ENCODE assay signal across 26 cellular contexts in genomic region chr2:24514820-24515219, GRCh38.
"Had no signal": no experiment of that assay in that cellular context is flagged by ENCODE, and none has a peak within 500 bp of the region (broad histone marks: within the 10 kb centered on the region; RNA-seq: fewer than 3 reads in every experiment).

No MANE protein-coding gene starts in this region.

- ATAC-seq: stimulated activated naive B cell treated with anti-CD40 and anti-IgM and Interleukin-4, amounts not matched to agents 10 μg/mL and 1 μg/mL and 100 μg/mL, for 72 hours; stimulated activated naive CD8-positive, alpha-beta T cell treated with anti-CD3 and anti-CD28 coated beads, Interleukin-15, amount 100 ng/mL, for 72 hours; upper lobe of right lung had no signal

- H3K9me3 ChIP-seq: stomach, suprapubic skin, testis, thoracic aorta, thyroid gland, tibial artery, tibial nerve, upper lobe of left lung, upper lobe of right lung, uterus, vagina had no signal

- H3K36me3 ChIP-seq: stomach, suprapubic skin, thoracic aorta, thyroid gland, tibial artery, tibial nerve, transverse colon, upper lobe of left lung, upper lobe of right lung, uterus, vagina had no signal

- H3K9me3 Mint-ChIP-seq: stimulated activated effector memory CD8-positive, alpha-beta T cell treated with anti-CD3 and anti-CD28 coated beads, Interleukin-12 subunit alpha, Interleukin-12 subunit beta, amount 100 ng/mL, for 72 hours; stimulated activated naive CD8-positive, alpha-beta T cell treated with anti-CD3 and anti-CD28 coated beads, Interleukin-15, amount 100 ng/mL, for 72 hours; stimulated activated naive CD8-positive, alpha-beta T cell treated with anti-CD3 and anti-CD28 coated beads, Interleukin-15, Interleukin-2, amounts not matched to agents 100 ng/mL and 50 ng/mL, for 24 hours; type B pancreatic cell had no signal

- H3K27ac Mint-ChIP-seq: stimulated activated effector memory CD8-positive, alpha-beta T cell treated with anti-CD3 and anti-CD28 coated beads, Interleukin-12 subunit alpha, Interleukin-12 subunit beta, amount 100 ng/mL, for 72 hours; stimulated activated naive B cell treated with anti-CD40 and anti-IgM and Interleukin-4, amounts not matched to agents 10 μg/mL and 1 μg/mL and 100 μg/mL, for 72 hours; stimulated activated naive CD8-positive, alpha-beta T cell treated with anti-CD3 and anti-CD28 coated beads, Interleukin-15, amount 100 ng/mL, for 72 hours had no signal

- H3K27ac ChIP-seq: stomach, suprapubic skin, testis, thoracic aorta, thyroid gland, tibial artery, tibial nerve, transverse colon, upper lobe of left lung, upper lobe of right lung, uterus, vagina had no signal

- H3K27me3 ChIP-seq: stomach, suprapubic skin, testis, thyroid gland, tibial artery, tibial nerve, transverse colon, upper lobe of left lung, upper lobe of right lung, uterus, vagina had no signal

- DNase-seq: stimulated activated CD4-positive, alpha-beta T cell treated with anti-CD3 and anti-CD28 coated beads, Interleukin-2, amount 100 ng/mL, for 48 hours; stimulated activated CD4-positive, alpha-beta T cell treated with anti-CD3 and anti-CD28 coated beads, Interleukin-4, amount 100 ng/mL, for 1 hour; stimulated activated CD4-positive, alpha-beta T cell treated with anti-CD3 and anti-CD28 coated beads, Interleukin-4, amount 100 ng/mL, for 24 hours; stimulated activated CD4-positive, alpha-beta T cell treated with anti-CD3 and anti-CD28 coated beads, Interleukin-4, amount 100 ng/mL, for 4 hours; stimulated activated CD8-positive, alpha-beta memory T cell treated with anti-CD3 and anti-CD28 coated beads, Interleukin-4, amount 100 ng/mL, for 48 hours; stimulated activated naive B cell treated with anti-CD40 and anti-IgM and Interleukin-4, amounts not matched to agents 10 μg/mL and 1 μg/mL and 100 μg/mL, for 72 hours; stimulated activated naive CD4-positive, alpha-beta T cell; stimulated activated naive CD4-positive, alpha-beta T cell treated with Interleukin-2 at 50 U/mL for 16 hours; stimulated activated naive CD8-positive, alpha-beta T cell treated with anti-CD3 and anti-CD28 coated beads, Interleukin-15, amount 100 ng/mL, for 72 hours; stomach; substantia nigra; testis; thyroid gland; tibial artery; transverse colon; upper lobe of left lung; upper lobe of right lung; uterus had no signal

- FAIRE-seq: urothelium cell line had no signal

- H3K27me3 Mint-ChIP-seq: stimulated activated naive B cell treated with anti-CD40 and anti-IgM and Interleukin-4, amounts not matched to agents 10 μg/mL and 1 μg/mL and 100 μg/mL, for 72 hours; stimulated activated naive CD8-positive, alpha-beta T cell treated with anti-CD3 and anti-CD28 coated beads, Interleukin-15, amount 100 ng/mL, for 72 hours; stimulated activated naive CD8-positive, alpha-beta T cell treated with anti-CD3 and anti-CD28 coated beads, Interleukin-15, Interleukin-2, amounts not matched to agents 100 ng/mL and 50 ng/mL, for 24 hours; type B pancreatic cell had no signal

- H3K4me3 Mint-ChIP-seq: stimulated activated effector memory CD8-positive, alpha-beta T cell treated with anti-CD3 and anti-CD28 coated beads, Interleukin-12 subunit alpha, Interleukin-12 subunit beta, amount 100 ng/mL, for 72 hours; stimulated activated naive B cell treated with anti-CD40 and anti-IgM and Interleukin-4, amounts not matched to agents 10 μg/mL and 1 μg/mL and 100 μg/mL, for 72 hours; stimulated activated naive CD8-positive, alpha-beta T cell treated with anti-CD3 and anti-CD28 coated beads, Interleukin-15, amount 100 ng/mL, for 72 hours; stimulated activated naive CD8-positive, alpha-beta T cell treated with anti-CD3 and anti-CD28 coated beads, Interleukin-15, Interleukin-2, amounts not matched to agents 100 ng/mL and 50 ng/mL, for 24 hours; type B pancreatic cell had no signal

- H3K4me3 ChIP-seq: stomach, suprapubic skin, testis, thoracic aorta, thyroid gland, tibial artery, tibial nerve, transverse colon, upper lobe of left lung, upper lobe of right lung, uterus, vagina had no signal
